ENCODE assay signal across 10 cellular contexts in genomic region chr21:45019076-45019886, GRCh38. TPM values are rescaled to one million over a fixed set of nuclear protein-coding genes. Genes with fewer than 3 reads are reported as not detected.
A peak's percentile ranks its signal among the peaks of the same experiment; 100 is the strongest.
DNase-seq lines count a peak whose midpoint lies in the region; ATAC-seq, FAIRE-seq and TF ChIP-seq lines count a peak whose summit lies in the region.
"Had no signal": no experiment of that assay in that cellular context is flagged by ENCODE, and none has a peak within 500 bp of the region (broad histone marks: within the 10 kb centered on the region; RNA-seq: fewer than 3 reads in every experiment).

No MANE protein-coding gene starts in this region.

- H3K79me2 ChIP-seq in K562 (ENCODE audit: control insufficient read depth, insufficient read depth, low read length) = no peaks in the 10 kb centered on the region

- BruUV-seq in K562 (replicated peaks; lab: Mats Ljungman, UMichigan) = no TSS peak

- H3K4me3 ChIP-seq in K562 (no peak overlapping the region), stomach (peak overlapping the region; percentile 37 to 52 (median 48))

- H3K9ac ChIP-seq in K562 (ENCODE audit: insufficient read depth in 1 of 2, low read depth in 2 of 2, low read length in 2 of 2) = no peak overlapping the region
- H3K9ac ChIP-seq: KMS-11 had no signal

- no peak for TF ChIP-seq CTCF in K562 (IDR thresholded peaks at IDR 0.05 in 2 of 3, conservative IDR thresholded peaks at IDR 0.05 in 1 of 3; ENCODE audit: insufficient read depth in 2 of 3, low read depth in 1 of 3, low read length in 3 of 3)
- no peak for TF ChIP-seq CTCF in stomach (IDR thresholded peaks at IDR 0.05)

- no peaks in the 10 kb centered on the region for H3K9me1 ChIP-seq in K562 (ENCODE audit: control insufficient read depth, insufficient read depth, low read length)

- TF ChIP-seq EP300 in K562 (IDR thresholded peaks at IDR 0.05; ENCODE audit: low read length) = no peak
- no peak for TF ChIP-seq EP300 in stomach (IDR thresholded peaks at IDR 0.05)

- intact Hi-C loops in K562 (cut with micrococcal nuclease) (loop anchor here (10.0 kb wide), 1 partner anchor 116 kb away; no protein-coding TSS in a partner anchor), stomach (cut with DNase I; ENCODE audit: low total_unique reads) (no loop called here)

- TF ChIP-seq RAD21 in K562 (CRISPR knock-in tag; conservative IDR thresholded peaks at IDR 0.05 in 1 of 2, IDR thresholded peaks at IDR 0.05 in 1 of 2) = no peak

- FAIRE-seq in K562 (lab: Jason Lieb, UNC) = no peak

- POLR2A ChIA-PET in K562 (lab: Yijun Ruan, JAX) = no interaction called here

- H3K4me1 ChIP-seq in K562 (replicated peaks in 1 of 2; ENCODE audit: control insufficient read depth in 2 of 2, insufficient read depth in 2 of 2, low read length in 2 of 2) = peaks cover 0 to 42% of the 10 kb centered on the region in 2 experiments; a peak in 2 of 5 replicates
- H3K4me1 ChIP-seq in stomach = peaks cover 10 to 24% (median 17%) of the 10 kb centered on the region in 4 donors

- 78% methylated on average over 34 of the region's 60 CpGs for WGBS in K562 (ENCODE audit: insufficient coverage, low coverage, missing lambda C conversion rate)
- 39 to 93% (median 48%) methylated on average over 18 to 60 of the region's 60 CpGs for WGBS in stomach, 5 donors

- H2AFZ ChIP-seq in K562 (ENCODE audit: low read depth, low read length) = no peak overlapping the region

- in situ Hi-C loops in K562 (cut with MboI) = no loop called here

- ATAC-seq in K562 (no peak), left lobe of liver (peak; percentile 14), GM18870 (IDR thresholded peaks at IDR 0.05; ENCODE audit: unreplicated experiment) (no peak), GM21367 (IDR thresholded peaks at IDR 0.05; ENCODE audit: unreplicated experiment) (no peak)

- H4K20me1 ChIP-seq in K562 (replicated peaks; ENCODE audit: control insufficient read depth, insufficient read depth, low read length) = no peaks in the 10 kb centered on the region; the same call in 1 of the 2 replicates

- H3K27me3 ChIP-seq in K562 (ENCODE audit: control insufficient read depth in 2 of 2, insufficient read depth in 2 of 2, low read length in 2 of 2) = peaks cover 41 to 79% of the 10 kb centered on the region in 2 experiments; a peak in 4 of 5 replicates
- H3K27me3 ChIP-seq in stomach = peaks cover 0 to 65% (median 22%) of the 10 kb centered on the region in 3 donors

- CTCF ChIA-PET in K562 (lab: Yijun Ruan, JAX; ENCODE audit: low intra/inter-chr PET ratio) = no interaction called here

- H3K9me3 ChIP-seq in K562 (replicated peaks; ENCODE audit: control insufficient read depth, insufficient read depth, low read depth, low read length) = peaks cover 4% of the 10 kb centered on the region; the same call in 1 of the 2 replicates
- H3K9me3 ChIP-seq in stomach = no peaks in the 10 kb centered on the region

- TF ChIP-seq POLR2A in K562 (conservative IDR thresholded peaks at IDR 0.05) (no peak), stomach (IDR thresholded peaks at IDR 0.05) (no peak)

- H3K4me2 ChIP-seq in K562 (ENCODE audit: insufficient read depth, low read length) = no peak overlapping the region
- H3K4me2 ChIP-seq: KMS-11 had no signal

- H3K36me3 ChIP-seq in K562 (ENCODE audit: control insufficient read depth, insufficient read depth, low read length) = no peaks in the 10 kb centered on the region
- H3K36me3 ChIP-seq in stomach = no peaks in the 10 kb centered on the region

- DNase-seq in DMS53 (lab: John Stamatoyannopoulos, UW) = peak; percentile 9
- no peak for DNase-seq in DMS53 treated with DMSO at 0.1 percent for 48 hours (lab: John Stamatoyannopoulos, UW; ENCODE audit: unreplicated experiment)
- DNase-seq in K562 (ENCODE audit: extremely low read depth in 1 of 4, low spot score in 3 of 4) = no peak
- DNase-seq in left lobe of liver (ENCODE audit: low spot score) = no peak
- DNase-seq in stomach = no peak
- no peak for DNase-seq in NCI-H128 (lab: John Stamatoyannopoulos, UW; ENCODE audit: unreplicated experiment)
- DNase-seq: 8988T had no signal

- H3K27ac ChIP-seq in K562 (ENCODE audit: extremely low read depth, low read depth, low read length) (no peak overlapping the region), stomach (peak overlapping the region in 4 of 5 donors; percentile 27 to 84 (median 40))
- H3K27ac ChIP-seq: KMS-11 had no signal

TF ChIP-seq in K562, 482 proteins besides CTCF, POLR2A, EP300 and RAD21:
- TF ChIP-seq HNRNPL (IDR thresholded peaks at IDR 0.05; ENCODE audit: low read depth, low read length) (peak; percentile 39; the same call in 1 of the 2 replicates), NR2C2 (CRISPR knock-in tag; IDR thresholded peaks at IDR 0.05) (no peak), NR2C2 (tag; IDR thresholded peaks at IDR 0.05) (no peak), KDM5B (IDR thresholded peaks at IDR 0.05; ENCODE audit: insufficient replicate concordance, low read depth, low read length) (peak; percentile 11)

RNA-seq across cellular contexts. Expression of gene ADARB1, which starts 55.1 kb away (rescaled TPM):
- 40.2 and 48.3 TPM in 2 replicates for total RNA-seq in K562 (2011; cell fraction: chromatin; rRNA removed; ENCODE audit: low replicate concordance)
- total RNA-seq in K562 (2011; cell fraction: nucleolus; rRNA removed) = 29.0 and 30.4 TPM in 2 replicates
- total RNA-seq in K562 (2011; cell fraction: nucleoplasm; rRNA removed) = 24.6 and 33.4 TPM in 2 replicates
- total RNA-seq in K562 (2014; rRNA removed) (7.7 and 9.1 TPM in 2 replicates), K562 (2014; rRNA removed; fragmentation: Illumina TruSeq; extraction: Trizol) (8.3 TPM in 2 replicates), K562 (2015; rRNA removed; fragmentation: Illumina TruSeq; extraction: Trizol) (6.4 and 7.1 TPM in 2 replicates), K562 (2021) (12.0 and 16.0 TPM in 2 replicates), left lobe of liver (9.8 TPM), stomach (10 to 100 TPM in 4 of 5 donors, 1 to 10 TPM in 1; 3.2 to 33.9 (median 28.8) TPM)
- polyA plus RNA-seq in K562 (2011; rRNA removed) (8.4 and 11.8 TPM in 2 replicates), K562 (2014; fragmentation: Illumina TruSeq; extraction: Trizol) (7.3 and 9.2 TPM in 2 replicates), K562 (2014; fragmentation: Nextera tagmentation; extraction: Ambion mirVana) (1 to 10 TPM; 7.1 to 8.1 TPM), K562 (2014; rRNA removed) (6.7 and 12.8 TPM in 2 replicates), stomach (1 to 10 TPM; 5.9 to 6.7 (median 6.6) TPM)
- polyA plus RNA-seq in K562 (2011; cell fraction: cytosol; rRNA removed) = 6.6 and 7.4 TPM in 2 replicates
- 15.0 and 23.8 TPM in 2 replicates for polyA plus RNA-seq in K562 (2011; cell fraction: nucleus; rRNA removed)
- 7.5 and 8.1 TPM in 2 replicates for polyA plus RNA-seq in K562 (2012)
- 10.4 and 16.9 TPM in 2 replicates for polyA minus RNA-seq in K562 (2011; rRNA and poly(A)+ RNA removed)
- polyA minus RNA-seq in K562 (2011; cell fraction: cytosol; rRNA and poly(A)+ RNA removed) = 12.7 and 15.3 TPM in 2 replicates
- polyA minus RNA-seq in K562 (2011; cell fraction: nucleus; rRNA and poly(A)+ RNA removed) = 13.3 and 18.3 TPM in 2 replicates
